1 cellular context compared by ENCODE assay signal in the genomic region with DNA sequence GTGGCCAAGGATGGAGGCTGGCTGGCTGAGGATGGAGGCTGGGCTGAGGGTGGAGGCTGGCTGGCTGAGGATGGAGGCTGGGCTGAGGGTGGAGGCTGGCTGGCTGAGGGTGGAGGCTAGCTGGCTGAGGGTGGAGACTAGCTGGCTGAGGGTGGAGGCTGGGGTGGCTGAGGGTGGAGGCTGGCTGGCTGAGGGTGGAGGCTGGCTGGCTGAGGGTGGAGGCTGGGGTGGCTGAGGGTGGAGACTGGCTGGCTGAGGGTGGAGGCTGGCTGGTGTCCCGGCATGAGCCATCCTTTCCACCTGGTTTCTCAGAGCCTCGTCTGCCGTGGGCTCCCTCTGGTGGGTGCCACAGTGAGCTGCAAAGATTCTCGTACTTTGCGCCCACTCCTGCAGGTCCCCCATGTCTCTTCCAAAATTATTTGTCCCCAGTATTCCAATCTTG.
TF ChIP-seq lines count a peak whose summit lies in the region.

No MANE protein-coding gene starts in this region.

TF ChIP-seq in H1, 55 proteins besides CTCF, POLR2A, EP300 and RAD21:
- TF ChIP-seq CBX5 (IDR thresholded peaks at IDR 0.05; ENCODE audit: low read depth, low read length) (no peak), POU5F1 (IDR thresholded peaks at IDR 0.05; ENCODE audit: low read depth, low read length) (no peak), JUN (IDR thresholded peaks at IDR 0.05; ENCODE audit: low read depth, low read length) (no peak), TCF12 (IDR thresholded peaks at IDR 0.05; ENCODE audit: low read depth, low read length) (no peak), HDAC6 (IDR thresholded peaks at IDR 0.05; ENCODE audit: low read depth, low read length) (no peak)
- TF ChIP-seq, protein P1, sequence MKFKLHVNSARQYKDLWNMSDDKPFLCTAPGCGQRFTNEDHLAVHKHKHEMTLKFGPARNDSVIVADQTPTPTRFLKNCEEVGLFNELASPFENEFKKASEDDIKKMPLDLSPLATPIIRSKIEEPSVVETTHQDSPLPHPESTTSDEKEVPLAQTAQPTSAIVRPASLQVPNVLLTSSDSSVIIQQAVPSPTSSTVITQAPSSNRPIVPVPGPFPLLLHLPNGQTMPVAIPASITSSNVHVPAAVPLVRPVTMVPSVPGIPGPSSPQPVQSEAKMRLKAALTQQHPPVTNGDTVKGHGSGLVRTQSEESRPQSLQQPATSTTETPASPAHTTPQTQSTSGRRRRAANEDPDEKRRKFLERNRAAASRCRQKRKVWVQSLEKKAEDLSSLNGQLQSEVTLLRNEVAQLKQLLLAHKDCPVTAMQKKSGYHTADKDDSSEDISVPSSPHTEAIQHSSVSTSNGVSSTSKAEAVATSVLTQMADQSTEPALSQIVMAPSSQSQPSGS (IDR thresholded peaks at IDR 0.05; ENCODE audit: low read length): no peak
